Comparison of ENCODE assay signal across 8 cellular contexts in genomic region chr17:8436169-8436932, GRCh38. TPM values are rescaled to one million over a fixed set of nuclear protein-coding genes. Genes with fewer than 3 reads are reported as not detected.
A peak's percentile ranks its signal among the peaks of the same experiment; 100 is the strongest.
DNase-seq lines count a peak whose midpoint lies in the region; ATAC-seq and TF ChIP-seq lines count a peak whose summit lies in the region.

No MANE protein-coding gene starts in this region.

- CTCF ChIA-PET in HCT116 (lab: Charles Lee) = interaction anchor here (0.8 to 2.6 kb wide), 5 partner anchors 26 to 349 kb away, joined by 3 to 16 read pairs (median 5); no protein-coding TSS in a partner anchor

- POLR2A ChIA-PET in HCT116 (lab: Charles Lee) = interaction anchor here (0.7 to 1.8 kb wide), 12 partner anchors 10 to 349 kb away, joined by 3 to 14 read pairs (median 4); partner anchors contain the start of genes AURKB and MYH10

- H3K9me3 ChIP-seq in HCT116 (ENCODE audit: control insufficient read depth in 1 of 2, insufficient read depth in 1 of 2, low read depth in 1 of 2, low read length in 2 of 2) (no peaks in the 10 kb centered on the region), MM.1S (replicated peaks; ENCODE audit: insufficient read depth, low read length) (no peaks in the 10 kb centered on the region)

- TF ChIP-seq POLR2A in HCT116 (IDR thresholded peaks at IDR 0.05; ENCODE audit: borderline replicate concordance, extremely low read depth, insufficient read depth, insufficient read length) = no peak

- H3K4me3 ChIP-seq in GM12864 (ENCODE audit: low read depth, low read length) = peak overlapping the region; percentile 96
- H3K4me3 ChIP-seq in HCT116 (replicated peaks in 1 of 2; ENCODE audit: low read depth in 1 of 2, low read length in 2 of 2) = peak overlapping the region; percentile 63 to 94
- H3K4me3 ChIP-seq in MM.1S (ENCODE audit: low read length) = peak overlapping the region; percentile 84
- peak overlapping the region; percentile 90 for H3K4me3 ChIP-seq in WI38 (ENCODE audit: low read depth, low read length)
- peak overlapping the region; percentile 98 for H3K4me3 ChIP-seq in kidney epithelial cell (ENCODE audit: low read depth, low read length)

- H3K4me2 ChIP-seq in HCT116 (ENCODE audit: low read length) (peak overlapping the region; percentile 80), MM.1S (ENCODE audit: low read depth, low read length) (peak overlapping the region; percentile 69)

- DNase-seq in GM12864 (ENCODE audit: low read depth) (no peak), HCT116 (ENCODE audit: low read depth, low spot score) (peak; percentile 19), MM.1S (peak; percentile 46), kidney epithelial cell (ENCODE audit: low read depth) (no peak), NCI-H774 (lab: John Stamatoyannopoulos, UW) (no peak)
- peak; percentile 60 for DNase-seq in central memory CD4-positive, alpha-beta T cell
- peak; percentile 16 to 30 for DNase-seq in stimulated activated CD4-positive, alpha-beta T cell treated with anti-CD3 and anti-CD28 coated beads, Interleukin-1b, Interleukin-23, amount 100 ng/mL, for 1 hour (ENCODE audit: low read depth in 2 of 2)

- H3F3A ChIP-seq in MM.1S (ENCODE audit: insufficient read depth, low read length) = peaks cover 3% of the 10 kb centered on the region; the same call in 1 of the 2 replicates

- RAD21 ChIA-PET in HCT116 (lab: Charles Lee; ENCODE audit: low non-redundant PET in 1 of 2, low total read pairs in 2 of 2, uncharacterized antibody in 2 of 2, unreplicated experiment in 2 of 2) = interaction anchor here (1.0 kb wide), 2 partner anchors 53 to 310 kb away, joined by 3 to 6 read pairs; no protein-coding TSS in a partner anchor

- peaks cover 0 to 7% of the 10 kb centered on the region in 2 experiments; a peak in 2 of 4 replicates for H3K36me3 ChIP-seq in HCT116 (ENCODE audit: control insufficient read depth in 1 of 2, insufficient read depth in 2 of 2, low read length in 2 of 2)
- H3K36me3 ChIP-seq in MM.1S (replicated peaks; ENCODE audit: insufficient read depth, low read length) = no peaks in the 10 kb centered on the region; the same call in 1 of the 2 replicates
- H3K36me3 ChIP-seq in kidney epithelial cell (ENCODE audit: control insufficient read depth, insufficient read depth, low read length) = no peaks in the 10 kb centered on the region

- peaks cover 54% of the 10 kb centered on the region for H3K79me2 ChIP-seq in HCT116 (ENCODE audit: insufficient read depth, low read length)
- H3K79me2 ChIP-seq in MM.1S (ENCODE audit: low read length) = peaks cover 55% of the 10 kb centered on the region

- TF ChIP-seq CTCF in GM12864 (IDR thresholded peaks at IDR 0.05; ENCODE audit: low read depth, low read length, missing control alignments) (no peak), HCT116 (IDR thresholded peaks at IDR 0.05 in 2 of 3, conservative IDR thresholded peaks at IDR 0.05 in 1 of 3; ENCODE audit: borderline replicate concordance in 1 of 3, insufficient read depth in 1 of 3, low read depth in 2 of 3, low read length in 2 of 3) (no peak), MM.1S (IDR thresholded peaks at IDR 0.05; ENCODE audit: low read length) (no peak), WI38 (IDR thresholded peaks at IDR 0.05; ENCODE audit: low read depth, low read length) (no peak), kidney epithelial cell (IDR thresholded peaks at IDR 0.05; ENCODE audit: insufficient read depth, low read length, poor library complexity, severe bottlenecking) (no peak)

- H3K27me3 ChIP-seq in HCT116 (ENCODE audit: insufficient read depth, low read length) (no peaks in the 10 kb centered on the region), MM.1S (replicated peaks; ENCODE audit: insufficient read depth, low read length) (no peaks in the 10 kb centered on the region), kidney epithelial cell (ENCODE audit: control insufficient read depth, insufficient read depth, low read length) (no peaks in the 10 kb centered on the region)

- H3K4me1 ChIP-seq in HCT116 (ENCODE audit: control insufficient read depth in 1 of 2, insufficient read depth in 2 of 2, low read length in 2 of 2) (peaks cover 6 to 15% of the 10 kb centered on the region in 2 experiments), MM.1S (ENCODE audit: low read length) (peaks cover 4% of the 10 kb centered on the region; the same call in 1 of the 2 replicates)

- peak overlapping the region; percentile 98 for H3K9ac ChIP-seq in HCT116 (ENCODE audit: low read length)
- H3K9ac ChIP-seq in MM.1S (ENCODE audit: low read length) = peak overlapping the region; percentile 99

- H3K9me2 ChIP-seq in HCT116 (ENCODE audit: insufficient read depth) = no peaks in the 10 kb centered on the region
- H3K9me2 ChIP-seq in MM.1S (replicated peaks; ENCODE audit: insufficient read depth, low read length) = no peaks in the 10 kb centered on the region

- ATAC-seq in HCT116 = peak; percentile 75

- TF ChIP-seq RAD21 in HCT116 (IDR thresholded peaks at IDR 0.05; ENCODE audit: low read depth) = no peak

- H4K20me1 ChIP-seq in HCT116 (ENCODE audit: insufficient read depth) (peaks cover 4% of the 10 kb centered on the region; the same call in 1 of the 2 replicates), MM.1S (ENCODE audit: insufficient read depth, low read length) (0 out of 2 replicates have a peak, but pooled peaks cover 6% of the 10 kb centered on the region)

- BruUV-seq in HCT116 (replicated peaks; lab: Mats Ljungman, UMichigan) = no TSS peak

- peak overlapping the region; percentile 94 for H3K27ac ChIP-seq in HCT116 (ENCODE audit: low read depth, low read length)
- H3K27ac ChIP-seq in MM.1S (ENCODE audit: low read length) = peak overlapping the region; percentile 96

- H2AFZ ChIP-seq in HCT116 (ENCODE audit: low read depth, low read length, poor library complexity, severe bottlenecking) (no peak overlapping the region), MM.1S (ENCODE audit: low read length) (peak overlapping the region; percentile 20)

- intact Hi-C loops in HCT116 (cut with micrococcal nuclease) = loop anchor here (1.0 to 5.0 kb wide), 2 partner anchors 53 to 196 kb away; partner anchors contain the start of genes MYH10 and RPL26

TF ChIP-seq in HCT116, 20 proteins besides CTCF, POLR2A, EP300 and RAD21:
- TF ChIP-seq SIN3A (IDR thresholded peaks at IDR 0.05; ENCODE audit: low read depth) = peak; percentile 49; the same call in 1 of the 2 replicates
- TF ChIP-seq ZBTB33 (IDR thresholded peaks at IDR 0.05; ENCODE audit: extremely low read depth, insufficient replicate concordance, low read length) = no peak
- peak; percentile 92 for TF ChIP-seq ZFX (IDR thresholded peaks at IDR 0.05)

RNA-seq across cellular contexts. Expression of gene NDEL1, which starts 0.7 kb away (rescaled TPM):
- total RNA-seq in HCT116 (2021; ENCODE audit: unreplicated experiment) = 39.2 TPM
- polyA plus RNA-seq in HCT116 (2012) = 28.8 and 29.8 TPM in 2 replicates
- 39.8 and 43.5 TPM in 2 replicates for total RNA-seq in kidney epithelial cell

RNA-seq across cellular contexts. Expression of gene RNF222, which starts 38.7 kb away (rescaled TPM):
- total RNA-seq in HCT116 (2021; ENCODE audit: unreplicated experiment) (not detected), kidney epithelial cell (0.14 TPM in 1 of 2 replicates, not detected in the other)
- polyA plus RNA-seq in HCT116 (2012) = 0.01 TPM in 1 of 2 replicates, not detected in the other

RNA-seq across cellular contexts. Expression of gene RPL26, which starts 53.4 kb away (rescaled TPM):
- total RNA-seq in HCT116 (2021; ENCODE audit: unreplicated experiment) (2,603 TPM), kidney epithelial cell (6,130 and 6,972 TPM in 2 replicates)
- 6,155 and 6,671 TPM in 2 replicates for polyA plus RNA-seq in HCT116 (2012)

Comparison
In these comparisons a context has a peak if more than half of its experiments do, and no peak if none do; other contexts are left out.
1. DNase-seq: peak in HCT116 (single experiment), MM.1S (single experiment), central memory CD4-positive, alpha-beta T cell (single experiment) and stimulated activated CD4-positive, alpha-beta T cell treated with anti-CD3 and anti-CD28 coated beads, Interleukin-1b, Interleukin-23, amount 100 ng/mL, for 1 hour (2 of 2); none in GM12864 (single experiment), kidney epithelial cell (single experiment) and NCI-H774 (single experiment).
2. Peak in every context shown above with its lines, with median percentiles within 50 percentile points of each other: H3K4me3 ChIP-seq.